1 cellular context compared by ENCODE assay signal in the genomic region with DNA sequence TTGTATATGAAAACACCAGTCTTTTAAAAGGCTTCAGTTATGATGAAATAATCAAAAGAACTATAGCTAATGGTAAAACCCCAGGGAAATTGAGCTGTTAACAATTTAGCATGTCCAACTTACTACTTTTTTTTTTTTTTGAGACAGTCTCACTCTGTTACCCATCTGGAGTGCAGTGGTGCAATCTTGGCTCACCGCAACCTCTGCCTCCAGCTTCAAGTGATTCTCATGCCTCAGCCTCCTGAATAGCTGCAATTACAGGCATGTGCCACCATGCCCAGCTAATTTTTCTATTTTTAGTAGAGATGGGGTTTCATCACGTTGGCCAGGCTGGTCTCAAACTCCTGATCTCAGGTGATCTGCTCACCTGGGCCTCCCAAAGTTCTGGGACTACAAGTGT. TPM values are rescaled to one million over a fixed set of nuclear protein-coding genes. Genes with fewer than 3 reads are reported as not detected.
"Had no signal": no experiment of that assay in that cellular context is flagged by ENCODE, and none has a peak within 500 bp of the region (broad histone marks: within the 10 kb centered on the region; RNA-seq: fewer than 3 reads in every experiment).

No MANE protein-coding gene starts in this region.

RNA-seq across cellular contexts. Expression of gene PDLIM3, which starts 24.1 kb away (rescaled TPM):
- total RNA-seq: naive thymus-derived CD4-positive, alpha-beta T cell had no signal
